In genomic region chr13:109787135-109787954, GRCh38 we compare ENCODE assay signal across 8 cellular contexts. TPM values are rescaled to one million over a fixed set of nuclear protein-coding genes. Genes with fewer than 3 reads are reported as not detected.
DNase-seq lines count a peak whose midpoint lies in the region; ATAC-seq and TF ChIP-seq lines count a peak whose summit lies in the region.

No MANE protein-coding gene starts in this region.

- POLR2A ChIA-PET in HEK293 (lab: Yijun Ruan, JAX), result no interaction called here

- H3K9me3 ChIP-seq in ES-I3 (ENCODE audit: control insufficient read depth, insufficient read depth, low read length) (no peaks in the 10 kb centered on the region), HEK293 (ENCODE audit: control insufficient read depth, insufficient read depth, low read depth, low read length) (no peaks in the 10 kb centered on the region), mucosa of stomach (ENCODE audit: control insufficient read depth, low read length) (no peaks in the 10 kb centered on the region), uterus (no peaks in the 10 kb centered on the region)

- 0 out of 2 replicates have a peak, but pooled peaks cover 4% of the 10 kb centered on the region for H3K4me1 ChIP-seq in ES-I3 (ENCODE audit: insufficient read depth, low read length)
- H3K4me1 ChIP-seq in HEK293 (ENCODE audit: control insufficient read depth, insufficient read depth, low read length), result peaks cover 13% of the 10 kb centered on the region
- H3K4me1 ChIP-seq in mucosa of stomach (ENCODE audit: control insufficient read depth, insufficient read depth, low read length), result peaks cover 3% of the 10 kb centered on the region
- peaks cover 0 to 16% of the 10 kb centered on the region in 2 donors for H3K4me1 ChIP-seq in uterus

- TF ChIP-seq CTCF in HEK293 (tag by site-specific recombination; IDR thresholded peaks at IDR 0.05), result no peak
- no peak for TF ChIP-seq CTCF in epithelial cell of esophagus (IDR thresholded peaks at IDR 0.05; ENCODE audit: insufficient read depth, low read depth, low read length, missing control alignments)
- TF ChIP-seq CTCF in uterus (IDR thresholded peaks at IDR 0.05), result no peak

- peak overlapping the region; percentile 92 for H3K27ac ChIP-seq in HEK293 (ENCODE audit: extremely low read depth, low read depth, low read length)
- H3K27ac ChIP-seq in uterus, result peak overlapping the region; percentile 93 to 98

- H3K27me3 ChIP-seq in mucosa of stomach (ENCODE audit: control insufficient read depth, insufficient read depth, low read length), result peaks cover 23% of the 10 kb centered on the region
- peaks cover 0 to 5% of the 10 kb centered on the region in 2 donors for H3K27me3 ChIP-seq in uterus

- H3K36me3 ChIP-seq in ES-I3 (ENCODE audit: insufficient read depth, low read length) (no peaks in the 10 kb centered on the region), HEK293 (ENCODE audit: control insufficient read depth in 2 of 2, insufficient read depth in 1 of 2, low read length in 2 of 2) (peaks cover 0 to 20% of the 10 kb centered on the region in 2 experiments; a peak in 1 of 3 replicates), mucosa of stomach (ENCODE audit: control insufficient read depth, insufficient read depth, low read length) (no peaks in the 10 kb centered on the region), uterus (no peaks in the 10 kb centered on the region)

- DNase-seq in NCI-H1930 (lab: John Stamatoyannopoulos, UW) (peak; percentile 59 to 67), epithelial cell of esophagus (ENCODE audit: low read depth) (peak; percentile 35), uterus (peak; percentile 31 to 43)
- peak; percentile 11 for DNase-seq in activated CD4-positive, alpha-beta T cell treated with anti-CD3 and anti-CD28 coated beads, Interleukin-2, amount 50 U/mL, for 1 hour

- peak overlapping the region; percentile 71 for H3K9ac ChIP-seq in ES-I3 (ENCODE audit: low read depth, low read length)
- H3K9ac ChIP-seq in mucosa of stomach (ENCODE audit: low read length), result peak overlapping the region; percentile 59

- no peak for ATAC-seq in HG03139 (IDR thresholded peaks at IDR 0.05; ENCODE audit: unreplicated experiment)

- peak overlapping the region; percentile 73 for H3K4me3 ChIP-seq in HEK293 (ENCODE audit: low read depth, low read length)
- peak overlapping the region; percentile 60 for H3K4me3 ChIP-seq in epithelial cell of esophagus (ENCODE audit: low read length)
- H3K4me3 ChIP-seq in mucosa of stomach (ENCODE audit: low read length), result no peak overlapping the region
- H3K4me3 ChIP-seq in uterus, result peak overlapping the region; percentile 32 to 64

- TF ChIP-seq POLR2A in uterus (IDR thresholded peaks at IDR 0.05), result peak in 1 of 2 donors; percentile 28

- intact Hi-C loops in uterus (cut with DNase I; ENCODE audit: low total_unique reads), result loop anchor here (10.0 kb wide), 1 partner anchor 327 kb away; no protein-coding TSS in a partner anchor

- CTCF ChIA-PET in HEK293 (lab: Yijun Ruan, JAX), result no interaction called here

TF ChIP-seq in HEK293, 187 proteins besides CTCF, POLR2A, EP300 and RAD21 (continues in another document):
- TF ChIP-seq ZNF701 (tag by site-specific recombination; IDR thresholded peaks at IDR 0.05), result no peak
- peak; percentile 91 for TF ChIP-seq ZBTB26 (tag by site-specific recombination; optimal IDR thresholded peaks at IDR 0.05)
- no peak for TF ChIP-seq ZNF639 (tag by site-specific recombination; IDR thresholded peaks at IDR 0.05)
- TF ChIP-seq ZBTB7A (tag by site-specific recombination; IDR thresholded peaks at IDR 0.05; ENCODE audit: low read depth), result peak; percentile 40; the same call in 1 of the 2 replicates
- 0 out of 2 replicates have a peak, but pooled peaks have one; percentile 18 for TF ChIP-seq ZSCAN30 (tag by site-specific recombination; IDR thresholded peaks at IDR 0.05)
- no peak; the same call in 1 of the 2 replicates for TF ChIP-seq ZBTB20 (tag by site-specific recombination; IDR thresholded peaks at IDR 0.05)
- peak; percentile 27; the same call in 1 of the 2 replicates for TF ChIP-seq KLF9 (tag by site-specific recombination; IDR thresholded peaks at IDR 0.05; ENCODE audit: low read depth)
- no peak for TF ChIP-seq ZNF623 (tag by site-specific recombination; IDR thresholded peaks at IDR 0.05)
- TF ChIP-seq BCL11B (tag by site-specific recombination; IDR thresholded peaks at IDR 0.05; ENCODE audit: low read depth), result no peak
- TF ChIP-seq ZFP41 (tag by site-specific recombination; IDR thresholded peaks at IDR 0.05; ENCODE audit: borderline replicate concordance), result no peak
- TF ChIP-seq ZNF654 (tag by site-specific recombination; IDR thresholded peaks at IDR 0.05; ENCODE audit: low read depth), result no peak
- TF ChIP-seq EGR2 (tag by site-specific recombination; IDR thresholded peaks at IDR 0.05; ENCODE audit: low read depth), result peak; percentile 77
- TF ChIP-seq ZNF132 (tag by site-specific recombination; IDR thresholded peaks at IDR 0.05; ENCODE audit: borderline replicate concordance), result no peak
- TF ChIP-seq ZNF645 (tag by site-specific recombination; IDR thresholded peaks at IDR 0.05), result no peak
- TF ChIP-seq ZNF404 (tag by site-specific recombination; IDR thresholded peaks at IDR 0.05), result no peak
- TF ChIP-seq ZBTB49 (tag by site-specific recombination; IDR thresholded peaks at IDR 0.05; ENCODE audit: low read depth), result no peak
- no peak for TF ChIP-seq ZNF664 (tag by site-specific recombination; IDR thresholded peaks at IDR 0.05)
- 0 out of 2 replicates have a peak, but pooled peaks have one; percentile 45 for TF ChIP-seq ZXDB (tag by site-specific recombination; IDR thresholded peaks at IDR 0.05)
- TF ChIP-seq AEBP2 (tag by site-specific recombination; IDR thresholded peaks at IDR 0.05; ENCODE audit: borderline replicate concordance), result no peak
- no peak for TF ChIP-seq ZNF707 (tag by site-specific recombination; IDR thresholded peaks at IDR 0.05)
- no peak for TF ChIP-seq ZIC2 (tag by site-specific recombination; IDR thresholded peaks at IDR 0.05)
- TF ChIP-seq SP3 (tag by site-specific recombination; IDR thresholded peaks at IDR 0.05), result peak; percentile 52
- no peak for TF ChIP-seq ZNF585B (tag by site-specific recombination; IDR thresholded peaks at IDR 0.05)

RNA-seq across cellular contexts. Expression of gene IRS2, which starts 1.0 kb away (rescaled TPM):
- total RNA-seq in uterus, result 10 to 100 TPM in 2 of 4 donors, 1 to 10 TPM in 2; 6.5 to 20.3 (median 11.7) TPM

Comparison
In these comparisons a context has a peak if more than half of its experiments do, and no peak if none do; other contexts are left out.
1. DNase-seq: peak in every context shown above with its lines; median percentile 63 in NCI-H1930; 37 in uterus; 35 in epithelial cell of esophagus; 11 in activated CD4-positive, alpha-beta T cell treated with anti-CD3 and anti-CD28 coated beads, Interleukin-2, amount 50 U/mL, for 1 hour.